Comparison of ENCODE assay signal across 16 cellular contexts in genomic region chr9:96057155-96057554, GRCh38.
DNase-seq lines count a peak whose midpoint lies in the region; TF ChIP-seq lines count a peak whose summit lies in the region.
"Had no signal": no experiment of that assay in that cellular context is flagged by ENCODE, and none has a peak within 500 bp of the region (broad histone marks: within the 10 kb centered on the region; RNA-seq: fewer than 3 reads in every experiment).

No MANE protein-coding gene starts in this region.

- no peak overlapping the region for H3K27ac Mint-ChIP-seq in type B pancreatic cell

- no peak overlapping the region for H3K4me3 Mint-ChIP-seq in type B pancreatic cell

- no peak for TF ChIP-seq CTCF in type B pancreatic cell (conservative IDR thresholded peaks at IDR 0.05)
- TF ChIP-seq CTCF in sigmoid colon (IDR thresholded peaks at IDR 0.05) = no peak

- intact Hi-C loops in sigmoid colon (cut with DNase I) = no loop called here

- H3K9me3 ChIP-seq in sigmoid colon = no peaks in the 10 kb centered on the region
- H3K9me3 ChIP-seq: left ventricle myocardium inferior, thyroid gland had no signal

- TF ChIP-seq EP300 in sigmoid colon (IDR thresholded peaks at IDR 0.05) = no peak

- 94% methylated on average over 1 of the region's 1 CpG for WGBS in sigmoid colon, 2 donors

- TF ChIP-seq POLR2A in sigmoid colon (IDR thresholded peaks at IDR 0.05) = no peak

- H3K9me3 Mint-ChIP-seq in type B pancreatic cell = peaks cover 19% of the 10 kb centered on the region

- no peaks in the 10 kb centered on the region for H3K36me3 ChIP-seq in sigmoid colon
- H3K36me3 ChIP-seq: left ventricle myocardium inferior, thyroid gland had no signal

- peaks cover 41% of the 10 kb centered on the region for H3K4me1 Mint-ChIP-seq in type B pancreatic cell (ENCODE audit: unreplicated experiment)

- peaks cover 3% of the 10 kb centered on the region for H3K27me3 Mint-ChIP-seq in type B pancreatic cell

- no peak overlapping the region for H3K4me3 ChIP-seq in sigmoid colon
- H3K4me3 ChIP-seq: left ventricle myocardium inferior, thyroid gland had no signal

- in situ Hi-C loops in SK-MEL-5 (cut with HindIII; ENCODE audit: low pct_unique_long_range_greater_than_20kb, low sequenced_read_pairs) = no loop called here

- peaks cover 0 to 5% (median 2%) of the 10 kb centered on the region in 4 donors for H3K4me1 ChIP-seq in sigmoid colon
- H3K4me1 ChIP-seq: left ventricle myocardium inferior had no signal

- no peak overlapping the region for H3K27ac ChIP-seq in sigmoid colon
- H3K27ac ChIP-seq: left ventricle myocardium inferior, thyroid gland had no signal

- peak; percentile 4 for DNase-seq in stimulated activated CD4-positive, alpha-beta T cell treated with anti-CD3 and anti-CD28 coated beads, Interleukin-4, amount 100 ng/mL, for 1 hour
- DNase-seq in stimulated activated CD4-positive, alpha-beta T cell treated with anti-CD3 and anti-CD28 coated beads, Interleukin-12 subunit alpha, Interleukin-12 subunit beta, amount 100 ng/mL, for 4 hours = no peak
- peak; percentile 70 for DNase-seq in SK-MEL-5 (ENCODE audit: low read depth, low spot score)
- DNase-seq in iris pigment epithelial cell (ENCODE audit: low read depth) = peak; percentile 31
- DNase-seq in DMS79 treated with DMSO at 0.1 percent for 48 hours (lab: John Stamatoyannopoulos, UW) = no peak
- no peak for DNase-seq in type B pancreatic cell (ENCODE audit: extremely low spot score, unreplicated experiment)
- DNase-seq in sigmoid colon = no peak
- DNase-seq: activated naive CD4-positive, alpha-beta T cell; COR-L47; effector memory CD4-positive, alpha-beta T cell; left ventricle myocardium inferior; NCI-H1105 treated with DMSO at 0.1 percent for 48 hours; NCI-H526; SIG-M5; T-helper 2 cell; thyroid gland had no signal

- peaks cover 5% of the 10 kb centered on the region for H3K36me3 Mint-ChIP-seq in type B pancreatic cell

- no peaks in the 10 kb centered on the region for H3K27me3 ChIP-seq in sigmoid colon
- H3K27me3 ChIP-seq: thyroid gland had no signal

Comparison
In these comparisons a context has a peak if more than half of its experiments do, and no peak if none do; other contexts are left out.
1. DNase-seq: peak in stimulated activated CD4-positive, alpha-beta T cell treated with anti-CD3 and anti-CD28 coated beads, Interleukin-4, amount 100 ng/mL, for 1 hour (single experiment), SK-MEL-5 (single experiment) and iris pigment epithelial cell (single experiment); none in stimulated activated CD4-positive, alpha-beta T cell treated with anti-CD3 and anti-CD28 coated beads, Interleukin-12 subunit alpha, Interleukin-12 subunit beta, amount 100 ng/mL, for 4 hours (single experiment), DMS79 treated with DMSO at 0.1 percent for 48 hours (single experiment), type B pancreatic cell (single experiment) and sigmoid colon (single experiment).